ENCODE assay signal across 3 cellular contexts in the genomic region with DNA sequence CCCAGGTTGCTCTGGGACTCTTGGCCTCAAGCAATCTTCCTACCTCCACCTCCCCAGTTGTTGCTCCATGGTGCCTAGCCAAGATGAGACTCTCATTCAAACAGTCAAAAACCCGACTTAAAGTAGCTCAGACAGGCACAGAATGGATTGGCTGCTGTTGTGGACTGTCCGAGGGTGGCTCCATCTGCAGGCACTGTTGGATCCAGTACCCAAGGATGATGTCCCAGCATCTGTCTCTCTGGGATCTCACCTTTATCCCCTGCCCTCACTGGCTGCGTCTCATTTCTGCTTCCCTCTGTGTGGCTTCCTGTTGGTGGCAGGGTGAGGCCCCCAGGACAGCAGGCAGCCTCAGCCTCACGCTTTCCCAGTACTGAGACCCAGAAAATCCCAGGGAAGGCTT. TPM values are rescaled to one million over a fixed set of nuclear protein-coding genes. Genes with fewer than 3 reads are reported as not detected.
"Had no signal": no experiment of that assay in that cellular context is flagged by ENCODE, and none has a peak within 500 bp of the region (broad histone marks: within the 10 kb centered on the region; RNA-seq: fewer than 3 reads in every experiment).

No MANE protein-coding gene starts in this region.

RNA-seq across cellular contexts. Expression of gene FKBP6, which starts 48.3 kb away (rescaled TPM):
- total RNA-seq: LHCN-M2, M059J, MCF 10A had no signal

RNA-seq across cellular contexts. Expression of gene TRIM50, which starts 48.4 kb away (rescaled TPM):
- total RNA-seq: LHCN-M2, M059J, MCF 10A had no signal

RNA-seq across cellular contexts. Expression of gene FZD9, which starts 57.3 kb away (rescaled TPM):
- total RNA-seq: MCF 10A had no signal
